Comparison of ENCODE assay signal across 8 cellular contexts in the genomic region with DNA sequence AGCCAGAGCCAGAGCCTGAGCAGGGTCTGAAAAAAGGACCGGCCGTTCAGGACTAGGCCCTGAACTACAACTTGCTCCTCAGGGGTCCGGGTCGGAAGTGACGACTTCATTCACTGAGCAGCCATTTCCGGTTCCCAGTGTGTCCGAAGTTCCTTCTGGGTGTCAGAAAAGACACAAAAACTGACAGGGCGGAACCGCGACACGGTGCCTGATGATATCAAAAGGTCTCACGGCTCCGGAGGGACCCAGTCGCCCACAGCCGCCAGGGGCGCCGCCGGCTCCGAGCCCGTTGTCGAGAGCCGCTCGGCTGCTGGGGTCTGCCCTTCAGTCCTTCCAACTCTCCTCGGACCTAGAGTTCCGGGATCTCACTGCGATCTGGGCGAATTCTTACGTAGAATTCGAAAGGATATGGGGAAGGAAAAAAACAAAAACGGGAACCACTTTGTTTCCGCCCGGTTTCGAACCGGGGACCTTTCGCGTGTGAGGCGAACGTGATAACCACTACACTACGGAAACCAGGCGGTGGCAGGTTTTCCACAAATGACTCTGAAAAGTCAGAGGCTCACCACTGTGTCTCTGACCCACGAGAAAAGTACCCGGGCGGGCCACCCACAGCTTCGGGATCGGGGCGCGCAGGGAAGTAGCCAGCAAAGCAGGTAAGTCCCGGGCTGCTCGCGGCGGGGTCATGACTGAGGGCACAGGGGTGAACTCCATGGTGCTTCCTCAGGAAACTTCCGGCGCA. TPM values are rescaled to one million over a fixed set of nuclear protein-coding genes. Genes with fewer than 3 reads are reported as not detected.
DNase-seq lines count a peak whose midpoint lies in the region; ATAC-seq and TF ChIP-seq lines count a peak whose summit lies in the region.

No MANE protein-coding gene starts in this region.

- ATAC-seq in GM21529 (IDR thresholded peaks at IDR 0.05; ENCODE audit: unreplicated experiment), result peak; percentile 83

- H3K9ac ChIP-seq in mucosa of rectum (ENCODE audit: low read depth in 1 of 2, low read length in 2 of 2), result peak overlapping the region; percentile 98 to 99

- H3K27ac ChIP-seq in mucosa of rectum (ENCODE audit: low read depth in 2 of 2, low read length in 2 of 2), result peak overlapping the region; percentile 100

- H3K9me3 Mint-ChIP-seq in IgD-negative memory B cell, result peaks cover 0 to 3% (median 0%) of the 10 kb centered on the region in 3 donors

- H3K4me3 ChIP-seq in mucosa of rectum (ENCODE audit: low read length in 2 of 2), result peak overlapping the region; percentile 78 to 89

- H3K36me3 ChIP-seq in mucosa of rectum (ENCODE audit: control insufficient read depth in 2 of 2, insufficient read depth in 2 of 2, low read length in 2 of 2), result no peaks in the 10 kb centered on the region

- no peaks in the 10 kb centered on the region for H3K9me3 ChIP-seq in mucosa of rectum (ENCODE audit: control insufficient read depth in 2 of 2, low read length in 2 of 2)

- DNase-seq in DMS153 treated with DMSO at 0.1 percent for 48 hours (lab: John Stamatoyannopoulos, UW; ENCODE audit: unreplicated experiment), result peak; percentile 86
- peak; percentile 77 for DNase-seq in OCI-M2 (lab: John Stamatoyannopoulos, UW; ENCODE audit: unreplicated experiment)
- peak; percentile 97 for DNase-seq in activated T-cell treated with anti-CD3 and anti-CD28 coated beads, Interleukin-2, amount 50 U/mL, for 1 hour
- DNase-seq in erythroblast (lab: John Stamatoyannopoulos, UW), result peak; percentile 97 to 98
- peak; percentile 84 to 98 for DNase-seq in stimulated activated CD8-positive, alpha-beta memory T cell treated with anti-CD3 and anti-CD28 coated beads, Interleukin-4, amount 100 ng/mL, for 4 hours (ENCODE audit: low read depth in 2 of 2, low spot score in 1 of 2)

- peak overlapping the region; percentile 99 to 100 (median 99) for H3K27ac Mint-ChIP-seq in IgD-negative memory B cell

- peaks cover 5% of the 10 kb centered on the region for H3K27me3 Mint-ChIP-seq in IgD-negative memory B cell

- H3K4me1 Mint-ChIP-seq in IgD-negative memory B cell, result peaks cover 12 to 27% (median 19%) of the 10 kb centered on the region in 3 donors

- H3K36me3 Mint-ChIP-seq in IgD-negative memory B cell, result peaks cover 6% of the 10 kb centered on the region

- peak overlapping the region; percentile 90 to 98 (median 96) for H3K4me3 Mint-ChIP-seq in IgD-negative memory B cell

- no peaks in the 10 kb centered on the region for H3K27me3 ChIP-seq in mucosa of rectum (ENCODE audit: control insufficient read depth in 2 of 2, insufficient read depth in 2 of 2, low read length in 2 of 2)

- H3K4me1 ChIP-seq in mucosa of rectum (ENCODE audit: control insufficient read depth in 2 of 2, insufficient read depth in 2 of 2, low read length in 2 of 2), result peaks cover 4% of the 10 kb centered on the region in 2 donors

- TF ChIP-seq POLR2A in erythroblast (IDR thresholded peaks at IDR 0.05; ENCODE audit: low read length), result peak; percentile 92

RNA-seq across cellular contexts. Expression of a gene that starts 31.8 kb away (rescaled TPM):
- polyA plus RNA-seq in IgD-negative memory B cell, result not detected

Comparison
In these comparisons a context has a peak if more than half of its experiments do, and no peak if none do; other contexts are left out.
1. Peak in every context shown above with its lines: DNase-seq, ATAC-seq, H3K4me3 ChIP-seq and H3K27ac ChIP-seq.